27 cellular contexts compared by ENCODE assay signal in genomic region chr1:215444715-215445414, GRCh38.
"Had no signal": no experiment of that assay in that cellular context is flagged by ENCODE, and none has a peak within 500 bp of the region (broad histone marks: within the 10 kb centered on the region; RNA-seq: fewer than 3 reads in every experiment).

No MANE protein-coding gene starts in this region.

- H3K27me3 ChIP-seq: esophagus squamous epithelium, heart right ventricle, neutrophil, pancreas, right lobe of liver, tibial nerve, vagina had no signal

- H3K27ac ChIP-seq: esophagus squamous epithelium, heart right ventricle, neutrophil, pancreas, right lobe of liver, thoracic aorta, tibial nerve, vagina had no signal

- DNase-seq: cortex of kidney; effector memory CD8-positive, alpha-beta T cell; erythroblast; esophagus squamous epithelium; foreskin melanocyte; glutamatergic neuron; heart right ventricle; hippocampal formation; immature natural killer cell; islet precursor cell; kidney glomerular epithelial cell; left colon; natural killer cell; right lobe of liver; stimulated activated CD4-positive, alpha-beta T cell treated with anti-CD3 and anti-CD28 coated beads, Interleukin-2, amount 100 ng/mL, for 24 hours; stimulated activated CD4-positive, alpha-beta T cell treated with anti-CD3 and anti-CD28 coated beads, Interleukin-4, amount 100 ng/mL, for 24 hours; stimulated activated naive B cell treated with anti-CD40 and anti-IgM and Interleukin-4, amounts not matched to agents 10 μg/mL and 1 μg/mL and 100 μg/mL, for 72 hours had no signal

- H3K36me3 Mint-ChIP-seq: immature natural killer cell; memory B cell; stimulated activated naive B cell treated with anti-CD40 and anti-IgM and Interleukin-4, amounts not matched to agents 10 μg/mL and 1 μg/mL and 100 μg/mL, for 72 hours had no signal

- H3K36me3 ChIP-seq: esophagus squamous epithelium, heart right ventricle, neutrophil, pancreas, right lobe of liver, thoracic aorta, tibial nerve, vagina had no signal

- H3K4me3 ChIP-seq: esophagus squamous epithelium, heart right ventricle, lung, pancreas, right lobe of liver, smooth muscle cell, thoracic aorta, tibial nerve, vagina had no signal

- H3K27ac Mint-ChIP-seq: effector memory CD8-positive, alpha-beta T cell; immature natural killer cell; memory B cell; natural killer cell; progenitor cell of endocrine pancreas; stimulated activated naive B cell treated with anti-CD40 and anti-IgM and Interleukin-4, amounts not matched to agents 10 μg/mL and 1 μg/mL and 100 μg/mL, for 72 hours; stimulated activated naive CD8-positive, alpha-beta T cell treated with anti-CD3 and anti-CD28 coated beads, Interleukin-15, Interleukin-2, amounts not matched to agents 100 ng/mL and 50 ng/mL, for 24 hours had no signal

- H3K4me2 ChIP-seq: smooth muscle cell had no signal

- H3K4me3 Mint-ChIP-seq: effector memory CD8-positive, alpha-beta T cell; immature natural killer cell; memory B cell; natural killer cell; stimulated activated naive B cell treated with anti-CD40 and anti-IgM and Interleukin-4, amounts not matched to agents 10 μg/mL and 1 μg/mL and 100 μg/mL, for 72 hours; stimulated activated naive CD8-positive, alpha-beta T cell treated with anti-CD3 and anti-CD28 coated beads, Interleukin-15, Interleukin-2, amounts not matched to agents 100 ng/mL and 50 ng/mL, for 24 hours had no signal

- H3K9me3 ChIP-seq: esophagus squamous epithelium, neutrophil, pancreas, right lobe of liver, thoracic aorta, vagina had no signal

- ATAC-seq: effector memory CD8-positive, alpha-beta T cell; heart right ventricle; left colon; natural killer cell; pancreas; stimulated activated naive B cell treated with anti-CD40 and anti-IgM and Interleukin-4, amounts not matched to agents 10 μg/mL and 1 μg/mL and 100 μg/mL, for 72 hours had no signal

- H3K4me1 Mint-ChIP-seq: immature natural killer cell; memory B cell; natural killer cell; stimulated activated naive B cell treated with anti-CD40 and anti-IgM and Interleukin-4, amounts not matched to agents 10 μg/mL and 1 μg/mL and 100 μg/mL, for 72 hours had no signal

- H3K4me1 ChIP-seq: esophagus squamous epithelium, heart right ventricle, pancreas, right lobe of liver, tibial nerve, vagina had no signal
